Comparison of ENCODE assay signal across 7 cellular contexts in genomic region chr2:131480351-131480750, GRCh38. TPM values are rescaled to one million over a fixed set of nuclear protein-coding genes. Genes with fewer than 3 reads are reported as not detected.
"Had no signal": no experiment of that assay in that cellular context is flagged by ENCODE, and none has a peak within 500 bp of the region (broad histone marks: within the 10 kb centered on the region; RNA-seq: fewer than 3 reads in every experiment).

No MANE protein-coding gene starts in this region.

RNA-seq across cellular contexts. Expression of gene TUBA3D, which starts 4.4 kb away (rescaled TPM):
- total RNA-seq: MCF 10A, NCI-H460, OCI-LY7, PC-9, RPMI7951, SJCRH30, SK-MEL-5 had no signal

RNA-seq across cellular contexts. Expression of gene CCDC74A, which starts 47.3 kb away (rescaled TPM):
- total RNA-seq: SJCRH30 had no signal
